ENCODE assay signal across 1 cellular context in genomic region chr1:7228252-7228961, GRCh38.
TF ChIP-seq lines count a peak whose summit lies in the region.

No MANE protein-coding gene starts in this region.

TF ChIP-seq in IMR-90, 13 proteins besides CTCF, POLR2A, EP300 and RAD21 (continued from another document):
- no peak for TF ChIP-seq ELK1 (IDR thresholded peaks at IDR 0.05; ENCODE audit: borderline replicate concordance, low read depth, low read length)
